ENCODE assay signal across 1 cellular context in genomic region chr12:100927825-100928224, GRCh38.
TF ChIP-seq lines count a peak whose summit lies in the region.

No MANE protein-coding gene starts in this region.

TF ChIP-seq in H1, 55 proteins besides CTCF, POLR2A, EP300 and RAD21 (continued from another document):
- TF ChIP-seq CBX5 (IDR thresholded peaks at IDR 0.05; ENCODE audit: low read depth, low read length) (no peak), CTBP2 (IDR thresholded peaks at IDR 0.05; ENCODE audit: borderline replicate concordance, insufficient read depth, insufficient read length, low read length) (no peak), SP4 (IDR thresholded peaks at IDR 0.05; ENCODE audit: low read length) (no peak), ATF3 (IDR thresholded peaks at IDR 0.05; ENCODE audit: insufficient read depth, low read depth, low read length) (no peak), RXRA (IDR thresholded peaks at IDR 0.05; ENCODE audit: insufficient read depth, low read depth, low read length) (no peak), PHF8 (conservative IDR thresholded peaks at IDR 0.05; ENCODE audit: low read depth, low read length) (no peak), CEBPB (IDR thresholded peaks at IDR 0.05; ENCODE audit: low read depth, low read length) (no peak)
